Comparison of ENCODE assay signal across 1 cellular context in the genomic region with DNA sequence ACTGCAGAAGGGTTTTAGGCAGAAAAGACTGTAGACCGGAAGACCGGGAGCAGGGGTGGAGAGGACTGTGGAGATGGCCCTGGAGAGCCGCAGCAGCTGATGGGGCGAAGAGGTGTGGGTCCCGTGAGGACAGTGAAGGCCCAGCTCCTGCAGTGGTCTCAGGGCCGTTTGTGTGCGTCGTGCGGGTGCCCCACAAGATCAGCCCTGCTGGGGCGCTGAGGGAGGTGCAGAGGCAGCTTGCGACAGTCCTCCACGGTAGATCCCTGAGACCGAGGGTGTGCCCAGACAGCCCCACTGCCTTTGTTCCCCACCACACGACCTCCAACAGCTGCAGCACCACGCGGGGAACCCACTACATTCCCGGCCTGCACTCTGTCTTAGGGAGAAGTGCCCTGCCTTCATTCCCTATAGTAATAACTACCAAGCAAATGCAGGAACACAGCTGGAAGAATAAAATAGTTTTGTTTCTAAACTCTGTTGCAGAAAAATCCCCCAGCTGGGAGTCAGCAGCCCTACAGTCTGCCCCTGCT.
TF ChIP-seq lines count a peak whose summit lies in the region.

No MANE protein-coding gene starts in this region.

TF ChIP-seq in SK-N-SH treated with all-trans-retinoic acid at 6 μM for 48 hours, 23 proteins besides CTCF, POLR2A, EP300 and RAD21 (continued from another document):
- TF ChIP-seq, protein P1, sequence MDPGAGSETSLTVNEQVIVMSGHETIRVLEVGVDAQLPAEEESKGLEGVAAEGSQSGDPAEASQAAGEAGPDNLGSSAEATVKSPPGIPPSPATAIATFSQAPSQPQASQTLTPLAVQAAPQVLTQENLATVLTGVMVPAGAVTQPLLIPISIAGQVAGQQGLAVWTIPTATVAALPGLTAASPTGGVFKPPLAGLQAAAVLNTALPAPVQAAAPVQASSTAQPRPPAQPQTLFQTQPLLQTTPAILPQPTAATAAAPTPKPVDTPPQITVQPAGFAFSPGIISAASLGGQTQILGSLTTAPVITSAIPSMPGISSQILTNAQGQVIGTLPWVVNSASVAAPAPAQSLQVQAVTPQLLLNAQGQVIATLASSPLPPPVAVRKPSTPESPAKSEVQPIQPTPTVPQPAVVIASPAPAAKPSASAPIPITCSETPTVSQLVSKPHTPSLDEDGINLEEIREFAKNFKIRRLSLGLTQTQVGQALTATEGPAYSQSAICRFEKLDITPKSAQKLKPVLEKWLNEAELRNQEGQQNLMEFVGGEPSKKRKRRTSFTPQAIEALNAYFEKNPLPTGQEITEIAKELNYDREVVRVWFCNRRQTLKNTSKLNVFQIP (CRISPR knock-in tag; IDR thresholded peaks at IDR 0.05; ENCODE audit: borderline replicate concordance, low read depth): no peak
- TF ChIP-seq, protein P2, sequence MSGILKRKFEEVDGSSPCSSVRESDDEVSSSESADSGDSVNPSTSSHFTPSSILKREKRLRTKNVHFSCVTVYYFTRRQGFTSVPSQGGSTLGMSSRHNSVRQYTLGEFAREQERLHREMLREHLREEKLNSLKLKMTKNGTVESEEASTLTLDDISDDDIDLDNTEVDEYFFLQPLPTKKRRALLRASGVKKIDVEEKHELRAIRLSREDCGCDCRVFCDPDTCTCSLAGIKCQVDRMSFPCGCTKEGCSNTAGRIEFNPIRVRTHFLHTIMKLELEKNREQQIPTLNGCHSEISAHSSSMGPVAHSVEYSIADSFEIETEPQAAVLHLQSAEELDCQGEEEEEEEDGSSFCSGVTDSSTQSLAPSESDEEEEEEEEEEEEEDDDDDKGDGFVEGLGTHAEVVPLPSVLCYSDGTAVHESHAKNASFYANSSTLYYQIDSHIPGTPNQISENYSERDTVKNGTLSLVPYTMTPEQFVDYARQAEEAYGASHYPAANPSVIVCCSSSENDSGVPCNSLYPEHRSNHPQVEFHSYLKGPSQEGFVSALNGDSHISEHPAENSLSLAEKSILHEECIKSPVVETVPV (CRISPR knock-in tag; IDR thresholded peaks at IDR 0.05): no peak
- TF ChIP-seq ARNTL (CRISPR knock-in tag; IDR thresholded peaks at IDR 0.05; ENCODE audit: borderline replicate concordance, low read depth): no peak
- no peak for TF ChIP-seq ZC3H10 (CRISPR knock-in tag; IDR thresholded peaks at IDR 0.05)
